Comparison of ENCODE assay signal across 8 cellular contexts in the genomic region with DNA sequence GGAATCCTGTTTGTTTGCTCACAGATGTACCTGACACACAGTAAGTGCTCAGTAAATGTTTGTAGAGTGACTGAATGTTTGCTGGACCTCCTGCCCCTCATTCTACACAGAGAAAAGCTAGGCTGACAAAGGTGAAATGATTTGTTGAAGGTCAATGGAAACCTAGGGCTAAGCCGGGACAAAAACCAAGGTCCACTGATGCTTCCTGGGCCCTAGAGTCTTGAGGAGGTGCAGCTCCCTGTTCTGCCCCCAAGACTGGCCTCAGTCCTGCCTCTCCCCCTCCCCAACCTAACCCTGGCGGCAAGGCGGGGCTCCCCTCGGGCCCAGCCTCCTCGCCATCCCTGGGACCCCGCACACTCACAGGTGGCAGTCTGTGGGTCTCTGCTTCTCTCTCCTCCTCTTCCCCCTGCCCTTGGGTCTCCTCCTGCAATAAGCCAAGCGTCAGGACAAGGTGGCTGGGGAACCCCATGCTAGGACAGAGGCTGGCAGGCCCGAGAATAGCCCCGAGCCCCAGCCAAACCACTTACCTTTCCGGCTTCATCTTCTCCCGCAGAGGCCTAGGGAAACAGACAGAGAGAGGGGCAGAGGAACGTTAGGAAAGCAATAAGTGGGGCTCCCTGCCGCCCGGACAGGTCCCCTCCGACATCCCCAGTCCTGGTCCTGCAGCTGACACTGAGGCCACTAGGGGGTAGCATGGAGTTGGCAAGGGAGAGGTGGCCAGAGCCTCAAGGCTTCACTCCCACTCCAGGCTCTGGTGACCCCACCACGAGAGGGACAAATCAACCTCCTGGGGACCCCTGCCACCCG. TPM values are rescaled to one million over a fixed set of nuclear protein-coding genes. Genes with fewer than 3 reads are reported as not detected.
DNase-seq lines count a peak whose midpoint lies in the region; ATAC-seq, FAIRE-seq and TF ChIP-seq lines count a peak whose summit lies in the region.

No MANE protein-coding gene starts in this region.

- no peak overlapping the region for H4K5ac ChIP-seq in IMR-90 (ENCODE audit: low read depth, low read length)

- TF ChIP-seq POLR2A in IMR-90 (IDR thresholded peaks at IDR 0.05; ENCODE audit: low read depth, low read length), result peak; percentile 38; the same call in 1 of the 2 replicates

- H4K8ac ChIP-seq in IMR-90 (ENCODE audit: low read depth in 2 of 2, low read length in 2 of 2) (peak overlapping the region in 1 of 2 experiments; percentile 84; a peak in 1 of 4 replicates), neuronal stem cell (ENCODE audit: low read depth, low read length) (no peak overlapping the region)

- peaks cover 8% of the 10 kb centered on the region for H3K9me1 ChIP-seq in IMR-90 (ENCODE audit: insufficient read depth, low read length)

- H3K4me1 ChIP-seq in IMR-90 (ENCODE audit: control insufficient read depth, insufficient read depth, low read length), result peaks cover 13% of the 10 kb centered on the region
- peaks cover 4 to 9% of the 10 kb centered on the region in 2 donors for H3K4me1 ChIP-seq in neuronal stem cell (ENCODE audit: control insufficient read depth in 2 of 2, insufficient read depth in 1 of 2, low read depth in 1 of 2, low read length in 2 of 2)

- H2AFZ ChIP-seq in IMR-90 (replicated peaks; ENCODE audit: low read length, poor library complexity), result peak overlapping the region; percentile 89
- H2AFZ ChIP-seq in neuronal stem cell (ENCODE audit: low read length), result peak overlapping the region; percentile 89

- H3K9me3 ChIP-seq in IMR-90 (ENCODE audit: control insufficient read depth, insufficient read depth, low read length) (no peaks in the 10 kb centered on the region), neuronal stem cell (replicated peaks in 1 of 2; ENCODE audit: control insufficient read depth in 2 of 2, insufficient read depth in 1 of 2, low read depth in 1 of 2, low read length in 2 of 2) (no peaks in the 10 kb centered on the region)

- H3K4me3 ChIP-seq in IMR-90 (ENCODE audit: insufficient read depth, low read depth, low read length) (no peak overlapping the region), neuronal stem cell (ENCODE audit: low read length in 2 of 2) (no peak overlapping the region)

- H3K14ac ChIP-seq in IMR-90 (replicated peaks; ENCODE audit: low read depth, low read length) (no peak overlapping the region), neuronal stem cell (ENCODE audit: low read length) (no peak overlapping the region)

- peak; percentile 69 for FAIRE-seq in G401.6 (lab: Jason Lieb, UNC)

- H3K9ac ChIP-seq in IMR-90 (ENCODE audit: low read depth, low read length) (no peak overlapping the region), neuronal stem cell (ENCODE audit: low read depth, low read length, poor library complexity) (no peak overlapping the region)

- H3K18ac ChIP-seq in IMR-90 (ENCODE audit: low read depth, low read length) (no peak overlapping the region), neuronal stem cell (ENCODE audit: low read length) (peak overlapping the region; percentile 62)

- CTCF ChIA-PET in IMR-90 (lab: Yijun Ruan, JAX), result interaction anchor here (0.7 to 1.3 kb wide), 6 partner anchors 15 to 320 kb away, joined by 3 to 4 read pairs (median 3); partner anchors contain the start of gene ACYP1

- dilution Hi-C loops in IMR-90 (cut with HindIII; ENCODE audit: low sequenced_read_pairs, unreplicated experiment), result no loop called here

- H2BK15ac ChIP-seq in IMR-90 (ENCODE audit: low read depth, low read length) (peak overlapping the region; percentile 21; the same call in 1 of the 3 replicates), neuronal stem cell (ENCODE audit: low read length) (peak overlapping the region; percentile 39)

- H4K20me1 ChIP-seq in IMR-90 (ENCODE audit: insufficient read depth, low read length), result no peaks in the 10 kb centered on the region

- peak; percentile 90 for TF ChIP-seq CTCF in IMR-90 (conservative IDR thresholded peaks at IDR 0.05; ENCODE audit: low read depth, low read length)

- in situ Hi-C loops in IMR-90 (cut with MboI; ENCODE audit: low sequenced_read_pairs), result no loop called here

- no peak overlapping the region for H2BK5ac ChIP-seq in IMR-90 (ENCODE audit: low read depth, low read length, poor library complexity, severe bottlenecking)
- H2BK5ac ChIP-seq in neuronal stem cell (ENCODE audit: low read length), result peak overlapping the region; percentile 89

- DNase-seq in IMR-90, result peak; percentile 59
- peak; percentile 67 for DNase-seq in RKO (ENCODE audit: low spot score)
- peak; percentile 47 for DNase-seq in activated T-helper 1 cell treated with Interleukin-2 at 50 U/mL for 16 hours (ENCODE audit: low read depth)
- DNase-seq in fibroblast of peridontal ligament (ENCODE audit: extremely low read depth), result peak; percentile 66
- DNase-seq in neuronal stem cell (ENCODE audit: low spot score), result peak; percentile 83
- DNase-seq in superior temporal gyrus (ENCODE audit: extremely low spot score), result peak; percentile 87

- H3K79me1 ChIP-seq in IMR-90 (ENCODE audit: low read depth in 1 of 2, low read length in 2 of 2) (no peaks in the 10 kb centered on the region), neuronal stem cell (ENCODE audit: low read depth, low read length) (no peaks in the 10 kb centered on the region)

- no peak overlapping the region for H2BK20ac ChIP-seq in IMR-90 (ENCODE audit: low read depth, low read length)

- H3K36me3 ChIP-seq in IMR-90 (ENCODE audit: control insufficient read depth, insufficient read depth, low read length), result no peaks in the 10 kb centered on the region
- no peaks in the 10 kb centered on the region for H3K36me3 ChIP-seq in neuronal stem cell (replicated peaks in 1 of 2; ENCODE audit: control insufficient read depth in 2 of 2, insufficient read depth in 2 of 2, low read length in 2 of 2)

- H3K27ac ChIP-seq in IMR-90 (ENCODE audit: insufficient read depth, low read length) (no peak overlapping the region), neuronal stem cell (replicated peaks; ENCODE audit: low read length) (no peak overlapping the region)

- no peak overlapping the region; the same call in 1 of the 2 replicates for H2BK120ac ChIP-seq in IMR-90 (ENCODE audit: low read depth, low read length)
- no peak overlapping the region for H2BK120ac ChIP-seq in neuronal stem cell (ENCODE audit: low read depth, low read length)

- 0% methylated on average over 1 of the region's 17 CpGs; no CpG with 5 or more reads in 1 of the 2 experiments for WGBS in IMR-90 (ENCODE audit: extremely low coverage in 2 of 2, insufficient read length in 1 of 2), 2 experiments
- WGBS in neuronal stem cell (ENCODE audit: extremely low coverage in 2 of 2, insufficient read length in 2 of 2, insufficient replicate concordance in 1 of 2), 2 donors, result no CpG with 5 or more reads among the region's 17 CpGs

- ATAC-seq in IMR-90 (ENCODE audit: low read depth) (peak; percentile 90), HG03565 (IDR thresholded peaks at IDR 0.05; ENCODE audit: unreplicated experiment) (no peak)

- H2AK9ac ChIP-seq in IMR-90 (replicated peaks; ENCODE audit: low read depth, low read length, poor library complexity), result peak overlapping the region; percentile 62

- H4K91ac ChIP-seq in IMR-90 (ENCODE audit: insufficient read depth, low read depth, low read length) (no peak overlapping the region; the same call in 1 of the 2 replicates), neuronal stem cell (ENCODE audit: low read depth, low read length, poor library complexity) (no peak overlapping the region)

- no peak overlapping the region for H3K23ac ChIP-seq in IMR-90 (ENCODE audit: low read depth, low read length)
- no peak overlapping the region for H3K23ac ChIP-seq in neuronal stem cell (ENCODE audit: low read depth, low read length, poor library complexity)

- POLR2A ChIA-PET in IMR-90 (lab: Charles Lee; ENCODE audit: unreplicated experiment), result no interaction called here

- no peak overlapping the region; the same call in 1 of the 2 replicates for H2AK5ac ChIP-seq in IMR-90 (ENCODE audit: low read depth, low read length)
- peak overlapping the region; percentile 49 for H2AK5ac ChIP-seq in neuronal stem cell (ENCODE audit: low read depth, low read length)

- H3K4ac ChIP-seq in IMR-90 (ENCODE audit: low read depth, low read length) (no peak overlapping the region; the same call in 1 of the 2 replicates), neuronal stem cell (ENCODE audit: low read length) (no peak overlapping the region)

- no peaks in the 10 kb centered on the region for H3K27me3 ChIP-seq in IMR-90 (ENCODE audit: control insufficient read depth, insufficient read depth, low read length)
- no peaks in the 10 kb centered on the region for H3K27me3 ChIP-seq in neuronal stem cell (ENCODE audit: control insufficient read depth in 3 of 3, insufficient read depth in 3 of 3, low read depth in 1 of 3, low read length in 3 of 3)

- H3K4me2 ChIP-seq in IMR-90 (ENCODE audit: low read depth, low read length) (no peak overlapping the region), neuronal stem cell (ENCODE audit: insufficient read depth, low read length, poor library complexity, severe bottlenecking) (no peak overlapping the region)

- intact Hi-C loops in IMR-90 (cut with micrococcal nuclease), result loop anchor here (1.0 to 10.0 kb wide), 4 partner anchors 32 to 349 kb away; partner anchors contain the start of gene EIF2B2

- H2BK12ac ChIP-seq in neuronal stem cell (ENCODE audit: low read length), result peak overlapping the region; percentile 76

- no TSS peak for BruUV-seq in IMR-90 (replicated peaks; lab: Mats Ljungman, UMichigan)

- TF ChIP-seq RAD21 in IMR-90 (IDR thresholded peaks at IDR 0.05; ENCODE audit: low read length), result peak; percentile 84

- no peak overlapping the region for H3K56ac ChIP-seq in IMR-90 (ENCODE audit: extremely low read depth, insufficient read depth, low read length)

TF ChIP-seq in IMR-90, 13 proteins besides CTCF, POLR2A, EP300 and RAD21 (continues in another document):
- TF ChIP-seq RCOR1 (IDR thresholded peaks at IDR 0.05; ENCODE audit: insufficient replicate concordance, low read length) (no peak), SMC3 (IDR thresholded peaks at IDR 0.05; ENCODE audit: low read depth, low read length) (peak; percentile 80)

RNA-seq across cellular contexts. Expression of gene PGF, which starts 9.3 kb away (rescaled TPM):
- 0.28 and 0.36 TPM in 2 replicates for total RNA-seq in IMR-90 (2012; rRNA removed)
- polyA plus RNA-seq in IMR-90 (2012; rRNA removed), result 0.39 and 0.42 TPM in 2 replicates
- polyA plus RNA-seq in IMR-90 (2012; cell fraction: cytosol; rRNA removed), result 0.21 and 1.0 TPM in 2 replicates
- 0.28 and 0.52 TPM in 2 replicates for polyA plus RNA-seq in IMR-90 (2012; cell fraction: nucleus; rRNA removed; ENCODE audit: low replicate concordance)
- 0.53 TPM for polyA plus RNA-seq in neuronal stem cell (2013, experiment 1 of 2)
- polyA plus RNA-seq in neuronal stem cell (2013, experiment 2 of 2), result 0.69 TPM

RNA-seq across cellular contexts. Expression of gene RPS6KL1, which starts 23.0 kb away (rescaled TPM):
- total RNA-seq in IMR-90 (2012; rRNA removed), result 0.72 and 1.1 TPM in 2 replicates
- 1.2 and 1.7 TPM in 2 replicates for polyA plus RNA-seq in IMR-90 (2012; rRNA removed)
- 0.44 and 0.67 TPM in 2 replicates for polyA plus RNA-seq in IMR-90 (2012; cell fraction: cytosol; rRNA removed)
- 3.6 and 5.3 TPM in 2 replicates for polyA plus RNA-seq in IMR-90 (2012; cell fraction: nucleus; rRNA removed; ENCODE audit: low replicate concordance)
- polyA plus RNA-seq in neuronal stem cell (2013, experiment 1 of 2), result 4.4 TPM
- 4.9 TPM for polyA plus RNA-seq in neuronal stem cell (2013, experiment 2 of 2)

RNA-seq across cellular contexts. Expression of gene EIF2B2, which starts 56.7 kb away (rescaled TPM):
- total RNA-seq in IMR-90 (2012; rRNA removed), result 69.4 and 70.1 TPM in 2 replicates
- 63.6 and 73.9 TPM in 2 replicates for polyA plus RNA-seq in IMR-90 (2012; rRNA removed)
- 54.6 and 57.1 TPM in 2 replicates for polyA plus RNA-seq in IMR-90 (2012; cell fraction: cytosol; rRNA removed)
- 33.1 and 55.7 TPM in 2 replicates for polyA plus RNA-seq in IMR-90 (2012; cell fraction: nucleus; rRNA removed; ENCODE audit: low replicate concordance)
- polyA plus RNA-seq in neuronal stem cell (2013, experiment 1 of 2), result 27.5 TPM
- 27.3 TPM for polyA plus RNA-seq in neuronal stem cell (2013, experiment 2 of 2)
